Comparison of ENCODE assay signal across 9 cellular contexts in the genomic region with DNA sequence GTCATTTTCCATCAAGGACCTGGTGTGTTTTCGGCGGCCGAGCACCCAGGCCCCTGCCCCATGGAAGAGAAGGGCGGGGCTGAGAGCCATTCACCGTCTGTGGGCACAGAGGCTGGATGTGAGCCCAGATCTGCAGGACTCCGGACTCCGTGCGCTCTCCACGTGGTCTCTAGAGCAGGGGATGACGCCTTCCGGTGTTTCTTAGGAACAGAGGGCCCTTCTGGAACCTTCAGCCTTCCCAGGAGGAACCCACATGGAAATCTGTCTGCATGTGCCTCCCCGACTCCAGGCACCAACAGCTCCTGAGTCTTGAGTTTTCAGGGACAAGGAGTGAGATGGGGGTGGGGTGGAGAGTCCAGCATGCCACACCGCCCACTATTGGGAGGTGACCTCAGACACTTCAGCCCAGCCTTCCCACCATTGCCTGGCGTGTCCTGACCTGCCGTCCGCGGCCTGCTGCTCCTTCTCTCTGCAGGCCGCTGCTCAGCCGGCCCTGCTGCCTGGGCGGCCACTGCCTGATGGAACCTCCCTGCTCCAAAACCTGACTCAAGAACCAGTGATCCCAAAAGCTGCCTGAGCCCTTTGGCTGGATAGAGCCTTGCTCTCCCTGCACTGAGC. TPM values are rescaled to one million over a fixed set of nuclear protein-coding genes. Genes with fewer than 3 reads are reported as not detected.
DNase-seq lines count a peak whose midpoint lies in the region; ATAC-seq and TF ChIP-seq lines count a peak whose summit lies in the region.
"Had no signal": no experiment of that assay in that cellular context is flagged by ENCODE, and none has a peak within 500 bp of the region (broad histone marks: within the 10 kb centered on the region; RNA-seq: fewer than 3 reads in every experiment).

No MANE protein-coding gene starts in this region.

- peaks cover 37% of the 10 kb centered on the region for H3K4me1 ChIP-seq in smooth muscle cell (ENCODE audit: low read depth)

- peaks cover 21% of the 10 kb centered on the region for H3K79me2 ChIP-seq in smooth muscle cell (ENCODE audit: low read depth)

- no peak for ATAC-seq in HG02588 (IDR thresholded peaks at IDR 0.05; ENCODE audit: unreplicated experiment)
- ATAC-seq in GM18867 (IDR thresholded peaks at IDR 0.05; ENCODE audit: unreplicated experiment), result no peak

- H2AFZ ChIP-seq in smooth muscle cell (ENCODE audit: low read depth), result no peak overlapping the region

- peaks cover 0 to 4% (median 0%) of the 10 kb centered on the region in 5 experiments for H3K9me3 Mint-ChIP-seq in brain
- no peaks in the 10 kb centered on the region for H3K9me3 Mint-ChIP-seq in Calu3 (ENCODE audit: low read depth, unreplicated experiment)

- H3K4me3 ChIP-seq in smooth muscle cell, result no peak overlapping the region

- intact Hi-C loops in Calu3 (cut with micrococcal nuclease; ENCODE audit: unreplicated experiment), result loop anchor here (10.0 kb wide), 1 partner anchor 111 kb away; no protein-coding TSS in a partner anchor

- no peak for TF ChIP-seq CTCF in brain (conservative IDR thresholded peaks at IDR 0.05)
- no peak for TF ChIP-seq CTCF in smooth muscle cell (IDR thresholded peaks at IDR 0.05; ENCODE audit: borderline replicate concordance, insufficient read depth, poor library complexity, severe bottlenecking)
- TF ChIP-seq CTCF in Calu3 (IDR thresholded peaks at IDR 0.05; ENCODE audit: unreplicated experiment), result no peak

- H3K4me3 Mint-ChIP-seq in brain (peak overlapping the region in 4 of 5 experiments; percentile 30 to 72 (median 68)), Calu3 (ENCODE audit: low read depth, unreplicated experiment) (no peak overlapping the region)

- H3K9ac ChIP-seq in smooth muscle cell (ENCODE audit: low read depth), result peak overlapping the region; percentile 39

- H3K27me3 Mint-ChIP-seq in brain, result peaks cover 18% of the 10 kb centered on the region
- no peaks in the 10 kb centered on the region for H3K27me3 Mint-ChIP-seq in Calu3 (ENCODE audit: unreplicated experiment)

- H3K27me3 ChIP-seq in smooth muscle cell (ENCODE audit: low read depth), result no peaks in the 10 kb centered on the region

- H3K36me3 Mint-ChIP-seq in brain (no peaks in the 10 kb centered on the region), Calu3 (ENCODE audit: insufficient read depth, unreplicated experiment) (peaks cover 15% of the 10 kb centered on the region)

- CTCF ChIA-PET in Calu3 (lab: Charles Lee), result interaction anchor here (0.9 to 1.1 kb wide), 2 partner anchors 54 to 120 kb away, joined by 3 to 4 read pairs; no protein-coding TSS in a partner anchor

- H3K27ac ChIP-seq in smooth muscle cell (ENCODE audit: low read depth), result peak overlapping the region; percentile 78

- DNase-seq in HT1080 (ENCODE audit: low read depth) (peak; percentile 39), islet precursor cell (peak; percentile 82), smooth muscle cell (lab: John Stamatoyannopoulos, UW; ENCODE audit: unreplicated experiment) (no peak), Calu3 (no peak)
- DNase-seq in activated CD4-positive, CD25-positive, alpha-beta regulatory T cell (lab: John Stamatoyannopoulos, UW), result no peak
- DNase-seq: NCI-H2171 treated with DMSO at 0.1 percent for 48 hours had no signal

- WGBS in smooth muscle cell (ENCODE audit: low lambda C conversion rate), result 42% methylated on average over 20 of the region's 20 CpGs

- H3F3A ChIP-seq in smooth muscle cell (ENCODE audit: low read depth), result peaks cover 18% of the 10 kb centered on the region

- H4K20me1 ChIP-seq in smooth muscle cell (ENCODE audit: low read depth), result peaks cover 19% of the 10 kb centered on the region

- H3K36me3 ChIP-seq in smooth muscle cell (ENCODE audit: low read depth), result no peaks in the 10 kb centered on the region

- peak overlapping the region; percentile 72 for H3K4me2 ChIP-seq in smooth muscle cell

- H3K4me1 Mint-ChIP-seq in brain (peaks cover 76% of the 10 kb centered on the region), Calu3 (ENCODE audit: low read depth, unreplicated experiment) (peaks cover under 1% of the 10 kb centered on the region)

- no peaks in the 10 kb centered on the region for H3K9me3 ChIP-seq in smooth muscle cell (replicated peaks; ENCODE audit: low read depth)

- BruUV-seq in Calu3 (replicated peaks; lab: Mats Ljungman, UMichigan), result no TSS peak

- H3K27ac Mint-ChIP-seq in brain, result peak overlapping the region; percentile 55 to 91 (median 69)
- no peak overlapping the region for H3K27ac Mint-ChIP-seq in Calu3 (ENCODE audit: unreplicated experiment)

RNA-seq across cellular contexts. Expression of gene RXRA, which starts 2.4 kb away (rescaled TPM):
- total RNA-seq in HT1080 (2014; rRNA removed; shearing (Covaris generic)), result 15.5 and 19.1 TPM in 2 replicates
- polyA plus RNA-seq in HT1080 (2015; cell fraction: cytosol; rRNA removed), result 13.4 and 13.8 TPM in 2 replicates
- 10.6 and 11.3 TPM in 2 replicates for polyA plus RNA-seq in HT1080 (2015; cell fraction: nucleus; rRNA removed)
- polyA plus RNA-seq in brain (ENCODE audit: insufficient read depth, low read depth, low replicate concordance) (29.9 TPM), smooth muscle cell (23.1 and 25.3 TPM in 2 replicates)
- total RNA-seq in smooth muscle cell (8.9 and 13.7 TPM in 2 replicates), Calu3 (2022) (15.0 and 20.4 TPM in 2 replicates)

Comparison
In these comparisons a context has a peak if more than half of its experiments do, and no peak if none do; other contexts are left out.
1. DNase-seq: peak in HT1080 (single experiment) and islet precursor cell (single experiment); none in smooth muscle cell (single experiment), activated CD4-positive, CD25-positive, alpha-beta regulatory T cell (0 of 4) and Calu3 (single experiment).